30 cellular contexts compared by ENCODE assay signal in genomic region chr2:218474527-218474926, GRCh38. TPM values are rescaled to one million over a fixed set of nuclear protein-coding genes. Genes with fewer than 3 reads are reported as not detected.
"Had no signal": no experiment of that assay in that cellular context is flagged by ENCODE, and none has a peak within 500 bp of the region (broad histone marks: within the 10 kb centered on the region; RNA-seq: fewer than 3 reads in every experiment).

No MANE protein-coding gene starts in this region.

- FAIRE-seq: bronchial epithelial cell, urothelium cell line had no signal

- H3K27ac Mint-ChIP-seq: activated CD4-positive, alpha-beta memory T cell treated with anti-CD3 and anti-CD28 coated beads for 36 hours; activated CD4-positive, alpha-beta T cell treated with anti-CD3 and anti-CD28 coated beads, Interleukin-2, amount 10 ng/mL, durations not matched to agents 24 days and 14 days; activated T-helper 17 cell treated with anti-CD3 and anti-CD28 coated beads, Interleukin-2, amount 50 U/mL, for 72 hours; immature natural killer cell; naive thymus-derived CD4-positive, alpha-beta T cell; T-helper 1 cell treated with Interleukin-12 subunit alpha and Interleukin-12 subunit beta and Interleukin-4 antibody, amounts not matched to agents 30 μg/mL and 1 μg/mL, for 36 hours had no signal

- H3K27ac ChIP-seq: colonic mucosa, parathyroid adenoma, psoas muscle, spleen, testis, transverse colon had no signal

- H3K9me3 Mint-ChIP-seq: activated CD4-positive, alpha-beta memory T cell treated with anti-CD3 and anti-CD28 coated beads for 36 hours; activated CD4-positive, alpha-beta T cell treated with anti-CD3 and anti-CD28 coated beads, Interleukin-2, amount 10 ng/mL, durations not matched to agents 24 days and 14 days; activated T-cell treated with anti-CD3 and anti-CD28 coated beads, Interleukin-2, amount 50 U/mL, for 4 hours; activated T-helper 17 cell treated with anti-CD3 and anti-CD28 coated beads, Interleukin-2, amount 50 U/mL, for 72 hours; immature natural killer cell; naive thymus-derived CD4-positive, alpha-beta T cell; T-helper 1 cell treated with Interleukin-12 subunit alpha and Interleukin-12 subunit beta and Interleukin-4 antibody, amounts not matched to agents 30 μg/mL and 1 μg/mL, for 36 hours had no signal

- H3K4me3 ChIP-seq: colonic mucosa, psoas muscle, spleen, testis, transverse colon had no signal

- H3K4me1 ChIP-seq: colonic mucosa, parathyroid adenoma, psoas muscle had no signal

- H3K4me3 Mint-ChIP-seq: activated CD4-positive, alpha-beta memory T cell treated with anti-CD3 and anti-CD28 coated beads for 36 hours; activated CD4-positive, alpha-beta T cell treated with anti-CD3 and anti-CD28 coated beads, Interleukin-2, amount 10 ng/mL, durations not matched to agents 24 days and 14 days; activated T-cell treated with anti-CD3 and anti-CD28 coated beads, Interleukin-2, amount 50 U/mL, for 4 hours; activated T-helper 17 cell treated with anti-CD3 and anti-CD28 coated beads, Interleukin-2, amount 50 U/mL, for 72 hours; immature natural killer cell; naive thymus-derived CD4-positive, alpha-beta T cell; T-helper 1 cell treated with Interleukin-12 subunit alpha and Interleukin-12 subunit beta and Interleukin-4 antibody, amounts not matched to agents 30 μg/mL and 1 μg/mL, for 36 hours had no signal

- DNase-seq: activated CD4-positive, alpha-beta memory T cell treated with anti-CD3 and anti-CD28 coated beads for 36 hours; activated CD4-positive, alpha-beta T cell treated with anti-CD3 and anti-CD28 coated beads, Interleukin-2, amount 10 ng/mL, durations not matched to agents 24 days and 14 days; activated CD4-positive, CD25-positive, alpha-beta regulatory T cell treated with anti-CD3 and anti-CD28 coated beads, Interleukin-2, amount 50 U/mL, for 72 hours; activated CD8-positive, alpha-beta memory T cell treated with anti-CD3 and anti-CD28 coated beads, Interleukin-2, amount 50 U/mL, for 48 hours; activated gamma-delta T cell treated with Interleukin-2 at 50 U/mL for 16 hours; activated naive CD4-positive, alpha-beta T cell treated with anti-CD3 and anti-CD28 coated beads, Interleukin-2, amount 50 U/mL, for 16 hours; activated T-cell treated with anti-CD3 and anti-CD28 coated beads, Interleukin-2, amount 50 U/mL, for 4 hours; colonic mucosa; effector CD8-positive, alpha-beta T cell; head of caudate nucleus; hypothalamus; immature natural killer cell; midbrain; naive thymus-derived CD4-positive, alpha-beta T cell; nucleus accumbens; psoas muscle; spleen; stimulated activated naive CD4-positive, alpha-beta T cell treated with Interleukin-2 at 50 U/mL for 16 hours; SW 1271; testis; transverse colon had no signal

- H3K27me3 ChIP-seq: colonic mucosa, spleen, testis, transverse colon had no signal

- H2AFZ ChIP-seq: parathyroid adenoma had no signal

- H3K79me2 ChIP-seq: parathyroid adenoma had no signal

- H3K9me3 ChIP-seq: colonic mucosa, psoas muscle, spleen, testis, transverse colon had no signal

- H3K9ac ChIP-seq: parathyroid adenoma had no signal

- H3K27me3 Mint-ChIP-seq: activated CD4-positive, alpha-beta memory T cell treated with anti-CD3 and anti-CD28 coated beads for 36 hours; activated CD4-positive, alpha-beta T cell treated with anti-CD3 and anti-CD28 coated beads, Interleukin-2, amount 10 ng/mL, durations not matched to agents 24 days and 14 days; activated T-helper 17 cell treated with anti-CD3 and anti-CD28 coated beads, Interleukin-2, amount 50 U/mL, for 72 hours; naive thymus-derived CD4-positive, alpha-beta T cell had no signal

RNA-seq across cellular contexts. Expression of gene VIL1, which starts 55.6 kb away (rescaled TPM):
- total RNA-seq: activated CD4-positive, alpha-beta memory T cell treated with anti-CD3 and anti-CD28 coated beads for 36 hours; activated CD4-positive, alpha-beta T cell treated with anti-CD3 and anti-CD28 coated beads, Interleukin-2, amount 10 ng/mL, durations not matched to agents 24 days and 14 days; bronchial epithelial cell; dermis microvascular lymphatic vessel endothelial cell; epithelial cell of proximal tubule; kidney epithelial cell; psoas muscle had no signal
- polyA plus RNA-seq: neural cell had no signal
